Comparison of ENCODE assay signal across 14 cellular contexts in the genomic region with DNA sequence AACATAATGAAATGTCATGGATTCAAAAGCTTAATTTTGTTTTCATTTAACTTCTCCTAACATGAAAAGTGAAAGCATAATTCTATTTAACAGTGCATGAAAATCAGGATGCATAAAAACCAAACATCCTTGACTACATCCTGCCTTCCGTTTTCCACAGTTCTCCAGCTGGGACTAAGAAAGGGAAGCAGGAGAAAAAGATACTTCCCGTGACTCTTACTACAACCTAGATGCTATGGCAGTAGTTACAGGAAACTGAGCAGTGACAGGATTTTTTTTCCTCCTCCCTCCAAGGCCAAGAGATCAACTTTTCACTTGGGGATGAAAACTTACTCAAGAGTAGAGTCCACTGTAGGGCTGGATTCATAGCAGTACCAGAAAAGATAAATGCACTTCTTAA. TPM values are rescaled to one million over a fixed set of nuclear protein-coding genes. Genes with fewer than 3 reads are reported as not detected.
A peak's percentile ranks its signal among the peaks of the same experiment; 100 is the strongest.
DNase-seq lines count a peak whose midpoint lies in the region; ATAC-seq, FAIRE-seq and TF ChIP-seq lines count a peak whose summit lies in the region.
"Had no signal": no experiment of that assay in that cellular context is flagged by ENCODE, and none has a peak within 500 bp of the region (broad histone marks: within the 10 kb centered on the region; RNA-seq: fewer than 3 reads in every experiment).

No MANE protein-coding gene starts in this region.

- TF ChIP-seq EP300 in HepG2 (IDR thresholded peaks at IDR 0.05; ENCODE audit: low read depth in 2 of 2, low read length in 2 of 2): no peak
- no peak for TF ChIP-seq EP300 in HepG2 (CRISPR knock-in tag; IDR thresholded peaks at IDR 0.05; ENCODE audit: borderline replicate concordance)

- no peak overlapping the region for H3K9ac ChIP-seq in HepG2 (ENCODE audit: insufficient read depth, low read depth, low read length)

- POLR2A ChIA-PET in HEK293 (lab: Yijun Ruan, JAX): no interaction called here
- POLR2A ChIA-PET in HepG2 (lab: Yijun Ruan, JAX): no interaction called here
- POLR2A ChIA-PET in T-cell (lab: Charles Lee): no interaction called here

- no peak for TF ChIP-seq POLR2A in HepG2 (IDR thresholded peaks at IDR 0.05; ENCODE audit: insufficient read depth in 1 of 2, low read depth in 2 of 2, low read length in 2 of 2)

- H3K36me3 ChIP-seq in ACC112 (ENCODE audit: insufficient read depth, low read length) (no peaks in the 10 kb centered on the region), HEK293 (ENCODE audit: control insufficient read depth in 2 of 2, insufficient read depth in 1 of 2, low read length in 2 of 2) (no peaks in the 10 kb centered on the region), HepG2 (replicated peaks in 1 of 2; ENCODE audit: control insufficient read depth in 1 of 2, insufficient read depth in 2 of 2, low read length in 2 of 2) (no peaks in the 10 kb centered on the region)

- WGBS in HepG2 (ENCODE audit: low lambda C conversion rate): 85% methylated on average over 2 of the region's 2 CpGs

- peak overlapping the region; percentile 6 for H2AFZ ChIP-seq in ACC112 (ENCODE audit: low read length, unreplicated experiment)
- no peak overlapping the region for H2AFZ ChIP-seq in HepG2 (ENCODE audit: low read length)

- peak overlapping the region; percentile 42 for H3K4me3 ChIP-seq in ACC112 (ENCODE audit: low read depth, low read length)
- H3K4me3 ChIP-seq in HEK293 (ENCODE audit: low read depth, low read length): no peak overlapping the region
- no peak overlapping the region; a peak in 1 of 6 replicates for H3K4me3 ChIP-seq in HepG2 (replicated peaks in 1 of 3; ENCODE audit: insufficient read depth in 1 of 3, low read depth in 2 of 3, low read length in 3 of 3)

- H3K36me3 Mint-ChIP-seq in chondrocyte (ENCODE audit: low read depth): no peaks in the 10 kb centered on the region
- peaks cover 4% of the 10 kb centered on the region for H3K36me3 Mint-ChIP-seq in T-cell
- H3K36me3 Mint-ChIP-seq: immature natural killer cell had no signal

- TF ChIP-seq RAD21 in HepG2 (CRISPR knock-in tag; IDR thresholded peaks at IDR 0.05): no peak

- no peak for FAIRE-seq in HepG2 (lab: Jason Lieb, UNC)
- FAIRE-seq: endometrium had no signal

- H3K27me3 ChIP-seq in ACC112 (ENCODE audit: insufficient read depth, low read length): no peaks in the 10 kb centered on the region
- H3K27me3 ChIP-seq in HepG2 (ENCODE audit: control insufficient read depth in 1 of 2, insufficient read depth in 2 of 2, low read length in 2 of 2): no peaks in the 10 kb centered on the region; a peak in 1 of 5 replicates

- H3K4me2 ChIP-seq in HepG2 (ENCODE audit: low read depth, low read length): peak overlapping the region; percentile 34; the same call in 1 of the 2 replicates

- H3K27ac Mint-ChIP-seq in chondrocyte (ENCODE audit: unreplicated experiment): peak overlapping the region; percentile 17
- no peak overlapping the region for H3K27ac Mint-ChIP-seq in T-cell
- H3K27ac Mint-ChIP-seq: activated B cell treated with CpG ODN at 0.5 μM for 24 hours had no signal

- in situ Hi-C loops in HepG2 (cut with HindIII; ENCODE audit: extremely low pct_ligation_motif_present, low pct_unique_long_range_greater_than_20kb): no loop called here

- H3K9me3 Mint-ChIP-seq in chondrocyte (ENCODE audit: low read depth) (no peaks in the 10 kb centered on the region), T-cell (no peaks in the 10 kb centered on the region)
- H3K9me3 Mint-ChIP-seq: activated B cell treated with CpG ODN at 0.5 μM for 24 hours, immature natural killer cell, naive B cell had no signal

- DNase-seq in chondrocyte (ENCODE audit: low spot score): no peak
- DNase-seq in HepG2 (ENCODE audit: low spot score): no peak
- no peak for DNase-seq in T-cell
- no peak for DNase-seq in NCI-H345 (lab: John Stamatoyannopoulos, UW)
- no peak for DNase-seq in NCI-H774 (lab: John Stamatoyannopoulos, UW)
- DNase-seq: activated B cell treated with CpG ODN at 0.5 μM for 24 hours, aorta, immature natural killer cell, naive B cell, NCI-H526 had no signal

- H3K9me3 ChIP-seq in HEK293 (ENCODE audit: control insufficient read depth, insufficient read depth, low read depth, low read length): no peaks in the 10 kb centered on the region
- H3K9me3 ChIP-seq in HepG2 (ENCODE audit: low read length): no peaks in the 10 kb centered on the region

- TF ChIP-seq CTCF in HEK293 (tag by site-specific recombination; IDR thresholded peaks at IDR 0.05) (no peak), chondrocyte (IDR thresholded peaks at IDR 0.05) (no peak), HepG2 (CRISPR knock-in tag; IDR thresholded peaks at IDR 0.05) (no peak)

- H3K4me1 Mint-ChIP-seq in chondrocyte (ENCODE audit: low read depth) (peaks cover 56% of the 10 kb centered on the region), T-cell (peaks cover 65 to 73% (median 71%) of the 10 kb centered on the region in 3 donors)

- H3K27ac ChIP-seq in ACC112 (ENCODE audit: low read depth, low read length) (no peak overlapping the region), HEK293 (ENCODE audit: extremely low read depth, low read depth, low read length) (no peak overlapping the region), HepG2 (ENCODE audit: extremely low read length, insufficient read depth, low read length) (no peak overlapping the region)

- H3K4me1 ChIP-seq in ACC112 (ENCODE audit: control insufficient read depth, insufficient read depth, low read length, unreplicated experiment): peaks cover 17% of the 10 kb centered on the region
- peaks cover 4% of the 10 kb centered on the region for H3K4me1 ChIP-seq in HEK293 (ENCODE audit: control insufficient read depth, insufficient read depth, low read length)
- H3K4me1 ChIP-seq in HepG2 (ENCODE audit: insufficient read depth, low read length): peaks cover 41% of the 10 kb centered on the region

- CTCF ChIA-PET in HEK293 (lab: Yijun Ruan, JAX): interaction anchor here (0.8 kb wide), 1 partner anchor 50 kb away, joined by 3 read pairs; no protein-coding TSS in a partner anchor
- CTCF ChIA-PET in HepG2 (lab: Yijun Ruan, JAX; ENCODE audit: low intra/inter-chr PET ratio, low total read pairs): no interaction called here
- CTCF ChIA-PET in T-cell (lab: Charles Lee): interaction anchor here in 1 of 2 donors (0.6 kb wide), 1 partner anchor 1922 kb away, joined by 6 read pairs; no protein-coding TSS in a partner anchor

- H3K79me2 ChIP-seq in ACC112 (ENCODE audit: control insufficient read depth, insufficient read depth, low read length, unreplicated experiment) (peaks cover 87% of the 10 kb centered on the region), HepG2 (ENCODE audit: insufficient read depth, low read length) (peaks cover 67% of the 10 kb centered on the region)

- H3K4me3 Mint-ChIP-seq in chondrocyte (ENCODE audit: unreplicated experiment) (no peak overlapping the region), T-cell (no peak overlapping the region)
- H3K4me3 Mint-ChIP-seq: activated B cell treated with CpG ODN at 0.5 μM for 24 hours, immature natural killer cell had no signal

- H3K27me3 Mint-ChIP-seq in chondrocyte (ENCODE audit: low read depth): no peaks in the 10 kb centered on the region
- H3K27me3 Mint-ChIP-seq in T-cell: no peaks in the 10 kb centered on the region
- H3K27me3 Mint-ChIP-seq: activated B cell treated with CpG ODN at 0.5 μM for 24 hours, naive B cell had no signal

- intact Hi-C loops in HepG2 (cut with micrococcal nuclease; ENCODE audit: unreplicated experiment): loop anchor here (5.0 kb wide), 1 partner anchor 126 kb away; a partner anchor contains a TSS

- no peak for ATAC-seq in HepG2
- ATAC-seq in T-cell (replicated peaks in 1 of 4): no peak
- no peak for ATAC-seq in HG03095 (IDR thresholded peaks at IDR 0.05; ENCODE audit: unreplicated experiment)

- BruUV-seq in HepG2 (replicated peaks; lab: Mats Ljungman, UMichigan): no TSS peak

- peaks cover 8% of the 10 kb centered on the region for H4K20me1 ChIP-seq in HepG2 (ENCODE audit: insufficient read depth, low read length)

RNA-seq across cellular contexts. Expression of a gene that starts 2.6 kb away (rescaled TPM):
- total RNA-seq in chondrocyte (75.3 to 86.6 TPM (median 85.9 TPM) in 3 replicates), HepG2 (2016; rRNA removed; fragmentation: Illumina TruSeq; extraction: Trizol) (43.8 and 76.6 TPM in 2 replicates), T-cell (10 to 100 TPM; 28.3 to 45.1 (median 36.3) TPM)
- total RNA-seq in HepG2 (2016; cell fraction: cytosol; rRNA removed; fragmentation: Illumina TruSeq; extraction: Trizol; ENCODE audit: low read depth): 11.7 and 14.1 TPM in 2 replicates
- 45.0 and 72.8 TPM in 2 replicates for total RNA-seq in HepG2 (2016; cell fraction: insoluble cytoplasmic fraction; rRNA removed; fragmentation: Illumina TruSeq; extraction: Trizol)
- 37.8 and 39.6 TPM in 2 replicates for total RNA-seq in HepG2 (2016; cell fraction: membrane; rRNA removed; fragmentation: Illumina TruSeq; extraction: Trizol)
- total RNA-seq in HepG2 (2016; cell fraction: nucleus; rRNA removed; fragmentation: Illumina TruSeq; extraction: Trizol): 26.9 and 28.1 TPM in 2 replicates
- polyA plus RNA-seq in HepG2 (2011; rRNA removed): 12.1 and 15.1 TPM in 2 replicates
- polyA plus RNA-seq in HepG2 (2011; cell fraction: cytosol; rRNA removed): 7.2 and 11.3 TPM in 2 replicates
- 5.2 and 7.2 TPM in 2 replicates for polyA plus RNA-seq in HepG2 (2011; cell fraction: nucleus; rRNA removed)
- polyA plus RNA-seq in HepG2 (2012): 18.6 and 23.2 TPM in 2 replicates
- polyA plus RNA-seq in HepG2 (2016; cell fraction: cytosol; fragmentation: Illumina TruSeq; extraction: Trizol; ENCODE audit: low read depth): 3.3 and 4.7 TPM in 2 replicates
- polyA plus RNA-seq in HepG2 (2016; cell fraction: insoluble cytoplasmic fraction; fragmentation: Illumina TruSeq; extraction: Trizol; ENCODE audit: low read depth): 47.1 and 53.1 TPM in 2 replicates
- polyA plus RNA-seq in HepG2 (2016; cell fraction: membrane; fragmentation: Illumina TruSeq; extraction: Trizol; ENCODE audit: low read depth): 14.6 and 15.6 TPM in 2 replicates
- polyA plus RNA-seq in HepG2 (2016; cell fraction: nucleus; fragmentation: Illumina TruSeq; extraction: Trizol; ENCODE audit: insufficient read depth, low read depth): 19.0 and 22.3 TPM in 2 replicates
- 7.5 and 11.4 TPM in 2 replicates for polyA minus RNA-seq in HepG2 (2011; rRNA and poly(A)+ RNA removed; ENCODE audit: low replicate concordance)
- polyA minus RNA-seq in HepG2 (2011; cell fraction: cytosol; rRNA and poly(A)+ RNA removed): 17.1 and 20.3 TPM in 2 replicates
- 28.6 and 33.4 TPM in 2 replicates for polyA minus RNA-seq in HepG2 (2011; cell fraction: nucleus; rRNA and poly(A)+ RNA removed)

RNA-seq across cellular contexts. Expression of a gene that starts 2.7 kb away (rescaled TPM):
- total RNA-seq in chondrocyte: 32.5 to 47.4 TPM (median 39.2 TPM) in 3 replicates
- total RNA-seq in HepG2 (2016; rRNA removed; fragmentation: Illumina TruSeq; extraction: Trizol): 35.0 and 49.4 TPM in 2 replicates
- 7.9 and 8.0 TPM in 2 replicates for total RNA-seq in HepG2 (2016; cell fraction: cytosol; rRNA removed; fragmentation: Illumina TruSeq; extraction: Trizol; ENCODE audit: low read depth)
- total RNA-seq in HepG2 (2016; cell fraction: insoluble cytoplasmic fraction; rRNA removed; fragmentation: Illumina TruSeq; extraction: Trizol): 32.1 and 50.3 TPM in 2 replicates
- 16.7 and 17.0 TPM in 2 replicates for total RNA-seq in HepG2 (2016; cell fraction: membrane; rRNA removed; fragmentation: Illumina TruSeq; extraction: Trizol)
- 27.4 and 31.2 TPM in 2 replicates for total RNA-seq in HepG2 (2016; cell fraction: nucleus; rRNA removed; fragmentation: Illumina TruSeq; extraction: Trizol)
- polyA plus RNA-seq in HepG2 (2011; rRNA removed): 14.8 and 15.2 TPM in 2 replicates
- polyA plus RNA-seq in HepG2 (2011; cell fraction: cytosol; rRNA removed): 8.0 and 12.4 TPM in 2 replicates
- 14.7 and 17.3 TPM in 2 replicates for polyA plus RNA-seq in HepG2 (2011; cell fraction: nucleus; rRNA removed)
- 15.2 and 16.3 TPM in 2 replicates for polyA plus RNA-seq in HepG2 (2012)
- 1.7 and 2.0 TPM in 2 replicates for polyA plus RNA-seq in HepG2 (2016; cell fraction: cytosol; fragmentation: Illumina TruSeq; extraction: Trizol; ENCODE audit: low read depth)
- polyA plus RNA-seq in HepG2 (2016; cell fraction: insoluble cytoplasmic fraction; fragmentation: Illumina TruSeq; extraction: Trizol; ENCODE audit: low read depth): 35.2 and 38.3 TPM in 2 replicates
- polyA plus RNA-seq in HepG2 (2016; cell fraction: membrane; fragmentation: Illumina TruSeq; extraction: Trizol; ENCODE audit: low read depth): 6.3 and 7.1 TPM in 2 replicates
- polyA plus RNA-seq in HepG2 (2016; cell fraction: nucleus; fragmentation: Illumina TruSeq; extraction: Trizol; ENCODE audit: insufficient read depth, low read depth): 21.5 and 26.5 TPM in 2 replicates
- polyA minus RNA-seq in HepG2 (2011; rRNA and poly(A)+ RNA removed; ENCODE audit: low replicate concordance): 24.6 and 53.9 TPM in 2 replicates
- polyA minus RNA-seq in HepG2 (2011; cell fraction: cytosol; rRNA and poly(A)+ RNA removed): 13.2 and 17.5 TPM in 2 replicates
- polyA minus RNA-seq in HepG2 (2011; cell fraction: nucleus; rRNA and poly(A)+ RNA removed): 58.5 and 62.4 TPM in 2 replicates
- total RNA-seq in T-cell: 10 to 100 TPM; 44.4 to 56.9 (median 48.5) TPM
